1 cellular context compared by ENCODE assay signal in the genomic region with DNA sequence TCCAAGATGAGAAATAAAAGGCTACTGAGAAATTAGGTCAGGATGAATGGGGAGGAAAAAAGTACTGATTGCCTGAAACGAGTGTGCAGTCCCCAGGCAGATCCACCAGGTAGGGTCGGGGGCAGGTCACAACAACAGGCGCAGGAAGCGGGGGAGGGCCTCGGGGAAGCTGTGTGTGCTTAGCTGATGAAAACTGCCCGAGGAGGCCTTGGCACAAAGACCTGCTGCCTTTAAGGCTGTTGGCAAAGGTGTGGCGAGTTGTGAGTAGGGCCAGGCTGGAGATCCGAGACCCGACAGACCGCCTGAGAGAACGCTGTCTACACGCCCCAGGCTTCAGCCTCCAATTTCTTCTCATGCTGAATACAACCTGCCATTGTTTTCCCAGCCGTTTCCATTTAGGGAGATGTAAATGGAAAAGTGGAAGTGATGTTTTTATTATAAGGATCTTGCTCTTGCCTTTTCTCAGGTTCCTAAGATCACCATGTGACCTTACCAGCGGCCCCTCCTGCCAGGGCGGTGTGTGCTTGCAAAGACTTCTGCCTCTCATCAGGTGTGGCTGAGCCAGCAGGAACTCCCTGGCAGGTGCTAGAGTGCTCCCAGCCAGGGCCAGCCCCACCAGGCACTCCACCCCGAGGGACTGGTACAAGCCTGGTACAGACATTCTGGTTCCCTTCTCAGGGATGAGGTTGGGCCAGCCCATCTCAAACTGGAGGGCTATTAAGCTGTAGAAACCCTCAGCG.
TF ChIP-seq lines count a peak whose summit lies in the region.

No MANE protein-coding gene starts in this region.

TF ChIP-seq in HepG2, 621 proteins besides CTCF, POLR2A, EP300 and RAD21 (continued from another document):
- TF ChIP-seq, protein P1, sequence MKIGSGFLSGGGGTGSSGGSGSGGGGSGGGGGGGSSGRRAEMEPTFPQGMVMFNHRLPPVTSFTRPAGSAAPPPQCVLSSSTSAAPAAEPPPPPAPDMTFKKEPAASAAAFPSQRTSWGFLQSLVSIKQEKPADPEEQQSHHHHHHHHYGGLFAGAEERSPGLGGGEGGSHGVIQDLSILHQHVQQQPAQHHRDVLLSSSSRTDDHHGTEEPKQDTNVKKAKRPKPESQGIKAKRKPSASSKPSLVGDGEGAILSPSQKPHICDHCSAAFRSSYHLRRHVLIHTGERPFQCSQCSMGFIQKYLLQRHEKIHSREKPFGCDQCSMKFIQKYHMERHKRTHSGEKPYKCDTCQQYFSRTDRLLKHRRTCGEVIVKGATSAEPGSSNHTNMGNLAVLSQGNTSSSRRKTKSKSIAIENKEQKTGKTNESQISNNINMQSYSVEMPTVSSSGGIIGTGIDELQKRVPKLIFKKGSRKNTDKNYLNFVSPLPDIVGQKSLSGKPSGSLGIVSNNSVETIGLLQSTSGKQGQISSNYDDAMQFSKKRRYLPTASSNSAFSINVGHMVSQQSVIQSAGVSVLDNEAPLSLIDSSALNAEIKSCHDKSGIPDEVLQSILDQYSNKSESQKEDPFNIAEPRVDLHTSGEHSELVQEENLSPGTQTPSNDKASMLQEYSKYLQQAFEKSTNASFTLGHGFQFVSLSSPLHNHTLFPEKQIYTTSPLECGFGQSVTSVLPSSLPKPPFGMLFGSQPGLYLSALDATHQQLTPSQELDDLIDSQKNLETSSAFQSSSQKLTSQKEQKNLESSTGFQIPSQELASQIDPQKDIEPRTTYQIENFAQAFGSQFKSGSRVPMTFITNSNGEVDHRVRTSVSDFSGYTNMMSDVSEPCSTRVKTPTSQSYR (CRISPR knock-in tag; IDR thresholded peaks at IDR 0.05; ENCODE audit: borderline replicate concordance), result 0 out of 2 replicates have a peak, but pooled peaks have one; percentile 60
- TF ChIP-seq ZBTB20 (CRISPR knock-in tag; IDR thresholded peaks at IDR 0.05; ENCODE audit: borderline replicate concordance, low read depth), result no peak
- TF ChIP-seq MBNL3 (CRISPR knock-in tag; conservative IDR thresholded peaks at IDR 0.05), result no peak
- no peak for TF ChIP-seq AGO2 (optimal IDR thresholded peaks at IDR 0.05; ENCODE audit: low read depth, low read length)
- no peak for TF ChIP-seq PITX1 (CRISPR knock-in tag; IDR thresholded peaks at IDR 0.05)
- 0 out of 2 replicates have a peak, but pooled peaks have one; percentile 32 for TF ChIP-seq RARA (CRISPR knock-in tag; IDR thresholded peaks at IDR 0.05)
- TF ChIP-seq, protein P2, sequence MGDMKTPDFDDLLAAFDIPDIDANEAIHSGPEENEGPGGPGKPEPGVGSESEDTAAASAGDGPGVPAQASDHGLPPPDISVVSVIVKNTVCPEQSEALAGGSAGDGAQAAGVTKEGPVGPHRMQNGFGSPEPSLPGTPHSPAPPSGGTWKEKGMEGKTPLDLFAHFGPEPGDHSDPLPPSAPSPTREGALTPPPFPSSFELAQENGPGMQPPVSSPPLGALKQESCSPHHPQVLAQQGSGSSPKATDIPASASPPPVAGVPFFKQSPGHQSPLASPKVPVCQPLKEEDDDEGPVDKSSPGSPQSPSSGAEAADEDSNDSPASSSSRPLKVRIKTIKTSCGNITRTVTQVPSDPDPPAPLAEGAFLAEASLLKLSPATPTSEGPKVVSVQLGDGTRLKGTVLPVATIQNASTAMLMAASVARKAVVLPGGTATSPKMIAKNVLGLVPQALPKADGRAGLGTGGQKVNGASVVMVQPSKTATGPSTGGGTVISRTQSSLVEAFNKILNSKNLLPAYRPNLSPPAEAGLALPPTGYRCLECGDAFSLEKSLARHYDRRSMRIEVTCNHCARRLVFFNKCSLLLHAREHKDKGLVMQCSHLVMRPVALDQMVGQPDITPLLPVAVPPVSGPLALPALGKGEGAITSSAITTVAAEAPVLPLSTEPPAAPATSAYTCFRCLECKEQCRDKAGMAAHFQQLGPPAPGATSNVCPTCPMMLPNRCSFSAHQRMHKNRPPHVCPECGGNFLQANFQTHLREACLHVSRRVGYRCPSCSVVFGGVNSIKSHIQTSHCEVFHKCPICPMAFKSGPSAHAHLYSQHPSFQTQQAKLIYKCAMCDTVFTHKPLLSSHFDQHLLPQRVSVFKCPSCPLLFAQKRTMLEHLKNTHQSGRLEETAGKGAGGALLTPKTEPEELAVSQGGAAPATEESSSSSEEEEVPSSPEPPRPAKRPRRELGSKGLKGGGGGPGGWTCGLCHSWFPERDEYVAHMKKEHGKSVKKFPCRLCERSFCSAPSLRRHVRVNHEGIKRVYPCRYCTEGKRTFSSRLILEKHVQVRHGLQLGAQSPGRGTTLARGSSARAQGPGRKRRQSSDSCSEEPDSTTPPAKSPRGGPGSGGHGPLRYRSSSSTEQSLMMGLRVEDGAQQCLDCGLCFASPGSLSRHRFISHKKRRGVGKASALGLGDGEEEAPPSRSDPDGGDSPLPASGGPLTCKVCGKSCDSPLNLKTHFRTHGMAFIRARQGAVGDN (CRISPR knock-in tag; IDR thresholded peaks at IDR 0.05), result peak; percentile 34
TF ChIP-seq in HepG2: peak in this region for 3.
